ENCODE assay signal across 9 cellular contexts in the genomic region with DNA sequence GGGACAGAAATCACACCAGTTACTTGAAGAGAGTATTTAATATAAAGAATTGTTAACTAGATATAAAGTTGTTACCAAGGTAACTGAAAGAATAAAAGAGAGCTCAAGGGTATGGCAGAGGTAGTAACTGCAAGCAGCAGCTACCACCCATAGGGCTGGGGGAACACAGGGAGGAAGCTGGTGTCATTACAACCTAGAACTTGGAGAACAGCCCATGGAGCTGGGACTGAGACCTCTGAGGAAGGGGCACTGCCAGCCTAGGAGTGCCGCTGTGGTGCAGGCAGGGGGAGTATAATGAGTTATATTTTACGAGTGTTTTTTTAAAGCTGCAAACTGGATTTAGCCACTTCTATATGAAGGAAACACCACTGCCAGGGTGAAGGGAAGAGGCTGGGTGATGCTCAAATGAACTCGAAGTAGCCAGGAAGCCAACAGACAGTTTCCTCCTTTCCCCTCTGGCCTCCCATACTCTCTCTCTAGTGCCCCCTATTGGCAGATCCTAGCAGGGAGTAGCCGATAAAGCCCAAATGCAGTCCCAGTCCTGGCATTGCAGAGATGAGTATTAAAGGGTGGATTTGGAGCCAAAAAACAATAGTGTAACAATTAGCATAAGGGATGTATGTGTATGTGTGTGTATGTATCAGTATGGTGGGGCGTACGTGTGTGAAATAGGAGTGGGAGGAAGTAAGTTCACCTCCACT.
DNase-seq lines count a peak whose midpoint lies in the region; ATAC-seq and TF ChIP-seq lines count a peak whose summit lies in the region.
"Had no signal": no experiment of that assay in that cellular context is flagged by ENCODE, and none has a peak within 500 bp of the region (broad histone marks: within the 10 kb centered on the region; RNA-seq: fewer than 3 reads in every experiment).

No MANE protein-coding gene starts in this region.

- H3K36me3 ChIP-seq in GM06990 (ENCODE audit: control insufficient read depth, insufficient read depth, low read length), result no peaks in the 10 kb centered on the region
- no peaks in the 10 kb centered on the region for H3K36me3 ChIP-seq in adrenal gland (replicated peaks in 1 of 2)
- no peaks in the 10 kb centered on the region for H3K36me3 ChIP-seq in lung (ENCODE audit: control insufficient read depth in 2 of 2, insufficient read depth in 2 of 2, low read length in 2 of 2)
- H3K36me3 ChIP-seq: tibial artery had no signal

- H3K9me3 ChIP-seq in adrenal gland (replicated peaks in 1 of 3) (no peaks in the 10 kb centered on the region), lung (ENCODE audit: control insufficient read depth in 2 of 2, insufficient read depth in 1 of 2, low read length in 1 of 2) (no peaks in the 10 kb centered on the region)
- H3K9me3 ChIP-seq: tibial artery had no signal

- no peaks in the 10 kb centered on the region for H3K4me1 ChIP-seq in adrenal gland (replicated peaks in 1 of 2)
- H3K4me1 ChIP-seq in lung (ENCODE audit: control insufficient read depth in 2 of 2, insufficient read depth in 2 of 2, low read length in 2 of 2), result no peaks in the 10 kb centered on the region
- H3K4me1 ChIP-seq: tibial artery had no signal

- TF ChIP-seq POLR2A in adrenal gland (IDR thresholded peaks at IDR 0.05), result no peak

- H3K27ac ChIP-seq in adrenal gland (no peak overlapping the region), lung (ENCODE audit: low read depth in 1 of 2, low read length in 1 of 2) (no peak overlapping the region)
- H3K27ac ChIP-seq: tibial artery had no signal

- intact Hi-C loops in adrenal gland (cut with DNase I), result no loop called here

- WGBS in adrenal gland, 4 donors, result 46 to 64% (median 52%) methylated on average over 6 of the region's 6 CpGs
- 56 to 62% methylated on average over 6 of the region's 6 CpGs for WGBS in lung, 2 donors

- peak; percentile 65 for TF ChIP-seq CTCF in GM06990 (IDR thresholded peaks at IDR 0.05; ENCODE audit: insufficient read depth, low read length, poor library complexity, severe bottlenecking)
- peak in 2 of 6 experiments; percentile 18 to 38 for TF ChIP-seq CTCF in adrenal gland (IDR thresholded peaks at IDR 0.05)
- no peak for TF ChIP-seq CTCF in lung (IDR thresholded peaks at IDR 0.05; ENCODE audit: control extremely low read depth, extremely low read depth)

- no peak for DNase-seq in GM06990 (ENCODE audit: extremely low read depth, insufficient read length)
- peak in 4 of 7 donors; percentile 17 to 30 (median 24) for DNase-seq in adrenal gland
- peak; percentile 26 for DNase-seq in lung (ENCODE audit: low spot score)
- DNase-seq in DMS114 treated with DMSO at 0.1 percent for 48 hours (lab: John Stamatoyannopoulos, UW; ENCODE audit: unreplicated experiment), result no peak
- DNase-seq in NCI-H345 (lab: John Stamatoyannopoulos, UW), result no peak
- DNase-seq in activated naive CD4-positive, alpha-beta T cell treated with Interleukin-2 at 50 U/mL for 16 hours, result no peak
- DNase-seq: tibial artery had no signal

- H3K27me3 ChIP-seq in GM06990 (replicated peaks; ENCODE audit: control insufficient read depth, insufficient read depth, low read length) (no peaks in the 10 kb centered on the region), adrenal gland (no peaks in the 10 kb centered on the region), lung (ENCODE audit: control insufficient read depth, insufficient read depth) (no peaks in the 10 kb centered on the region)
- H3K27me3 ChIP-seq: tibial artery had no signal

- ATAC-seq in HG02588 (IDR thresholded peaks at IDR 0.05; ENCODE audit: unreplicated experiment), result peak; percentile 50
- ATAC-seq in lung (ENCODE audit: insufficient read depth, low FRiP score), result no peak
- no peak for ATAC-seq in HG02763 (IDR thresholded peaks at IDR 0.05; ENCODE audit: unreplicated experiment)

- H3K4me3 ChIP-seq in GM06990 (replicated peaks; ENCODE audit: low read depth, low read length) (no peak overlapping the region), adrenal gland (no peak overlapping the region), lung (no peak overlapping the region)
- H3K4me3 ChIP-seq: tibial artery had no signal

Comparison
In these comparisons a context has a peak if more than half of its experiments do, and no peak if none do; other contexts are left out.
1. DNase-seq: peak in adrenal gland (4 of 7) and lung (single experiment); none in GM06990 (single experiment), DMS114 treated with DMSO at 0.1 percent for 48 hours (single experiment), NCI-H345 (single experiment) and activated naive CD4-positive, alpha-beta T cell treated with Interleukin-2 at 50 U/mL for 16 hours (single experiment).